ENCODE assay signal across 8 cellular contexts in the genomic region with DNA sequence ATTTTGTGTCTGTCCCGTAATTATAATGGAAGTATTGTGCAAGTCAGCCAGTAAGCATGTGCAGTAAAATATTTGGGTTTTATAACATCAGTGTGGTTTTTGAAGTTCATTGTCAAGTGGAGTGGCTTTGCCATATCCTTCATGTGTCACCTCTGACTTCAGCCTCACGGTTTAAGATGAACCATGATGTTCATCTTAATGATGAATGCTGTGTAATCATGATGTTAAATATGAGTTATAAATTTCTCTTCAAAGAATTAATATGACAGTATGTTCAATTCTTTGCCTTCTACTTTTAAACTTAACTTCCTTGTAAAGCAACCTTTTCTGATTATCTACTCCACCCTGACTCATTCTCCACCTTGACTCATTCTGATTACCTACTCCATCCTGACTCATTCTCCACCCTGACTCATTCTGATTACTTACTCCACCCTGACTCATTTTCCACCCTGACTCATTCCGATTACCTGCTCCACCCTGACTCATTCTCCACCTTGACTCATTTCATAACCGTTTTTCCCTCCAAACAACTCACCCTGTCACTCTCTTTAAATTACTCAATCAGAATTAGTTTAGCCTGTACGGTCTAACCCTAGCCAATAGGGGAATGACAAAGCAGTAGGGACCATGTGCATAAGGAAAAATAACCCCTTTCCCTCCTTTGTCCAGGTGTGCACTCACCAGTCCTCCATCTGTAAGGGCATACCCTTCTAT. TPM values are rescaled to one million over a fixed set of nuclear protein-coding genes. Genes with fewer than 3 reads are reported as not detected.
A peak's percentile ranks its signal among the peaks of the same experiment; 100 is the strongest.
DNase-seq lines count a peak whose midpoint lies in the region; ATAC-seq and TF ChIP-seq lines count a peak whose summit lies in the region.

No MANE protein-coding gene starts in this region.

- peak; percentile 98 for ATAC-seq in GM18868 (IDR thresholded peaks at IDR 0.05; ENCODE audit: unreplicated experiment)
- ATAC-seq in HG02623 (IDR thresholded peaks at IDR 0.05; ENCODE audit: unreplicated experiment) = peak; percentile 92

- no peak for TF ChIP-seq CTCF in epithelial cell of proximal tubule (conservative IDR thresholded peaks at IDR 0.05; ENCODE audit: low read depth, low read length)

- H3K4me3 ChIP-seq in epithelial cell of proximal tubule (ENCODE audit: low read depth, low read length) = no peak overlapping the region

- DNase-seq in NOMO-1 treated with DMSO at 0.1 percent for 48 hours (lab: John Stamatoyannopoulos, UW; ENCODE audit: unreplicated experiment) (peak; percentile 67), epithelial cell of proximal tubule (ENCODE audit: low read depth) (peak; percentile 80), NCI-H1417 treated with DMSO at 0.1 percent for 48 hours (lab: John Stamatoyannopoulos, UW) (no peak), germinal center (ENCODE audit: low spot score) (no peak), SK-N-DZ (ENCODE audit: low spot score) (no peak), NCI-H1436 (lab: John Stamatoyannopoulos, UW) (no peak)

RNA-seq across cellular contexts. Expression of gene ANKRD10, which starts 50.3 kb away (rescaled TPM):
- total RNA-seq in epithelial cell of proximal tubule = 36.5 and 54.9 TPM in 2 replicates
- 103 and 125 TPM in 2 replicates for polyA plus RNA-seq in SK-N-DZ (2014; cell fraction: cytosol; rRNA removed)
- 331 and 363 TPM in 2 replicates for polyA plus RNA-seq in SK-N-DZ (2014; cell fraction: nucleus; rRNA removed)

Comparison
In these comparisons a context has a peak if more than half of its experiments do, and no peak if none do; other contexts are left out.
1. DNase-seq: peak in NOMO-1 treated with DMSO at 0.1 percent for 48 hours (single experiment) and epithelial cell of proximal tubule (single experiment); none in NCI-H1417 treated with DMSO at 0.1 percent for 48 hours (single experiment), germinal center (single experiment), SK-N-DZ (single experiment) and NCI-H1436 (single experiment).